13 cellular contexts compared by ENCODE assay signal in the genomic region with DNA sequence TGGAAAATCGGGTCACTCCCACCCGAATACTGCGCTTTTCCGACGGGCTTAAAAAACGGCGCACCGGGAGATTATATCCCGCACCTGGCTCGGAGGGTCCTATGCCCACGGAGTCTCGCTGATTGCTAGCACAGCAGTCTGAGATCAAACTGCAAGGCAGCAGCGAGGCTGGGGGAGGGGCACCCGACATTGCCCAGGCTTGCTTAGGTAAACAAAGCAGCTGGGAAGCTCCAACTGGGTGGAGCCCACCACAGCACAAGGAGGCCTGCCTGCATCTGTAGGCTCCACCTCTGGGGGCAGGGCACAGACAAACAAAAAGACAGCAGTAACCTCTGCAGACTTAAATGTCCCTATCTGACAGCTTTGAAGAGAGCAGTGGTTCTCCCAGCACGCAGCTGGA. TPM values are rescaled to one million over a fixed set of nuclear protein-coding genes. Genes with fewer than 3 reads are reported as not detected.
"Had no signal": no experiment of that assay in that cellular context is flagged by ENCODE, and none has a peak within 500 bp of the region (broad histone marks: within the 10 kb centered on the region; RNA-seq: fewer than 3 reads in every experiment).

No MANE protein-coding gene starts in this region.

RNA-seq across cellular contexts. Expression of gene OTP, which starts 29.6 kb away (rescaled TPM):
- total RNA-seq: activated B cell treated with CpG ODN at 0.5 μM for 24 hours; activated CD4-positive, alpha-beta memory T cell treated with anti-CD3 and anti-CD28 coated beads for 36 hours; activated CD4-positive, alpha-beta memory T cell treated with anti-CD3 and anti-CD28 coated beads, Interleukin-2, amount 10 ng/mL, durations not matched to agents 7 days and 5 days; activated CD4-positive, alpha-beta T cell treated with anti-CD3 and anti-CD28 coated beads for 36 hours; activated CD4-positive, alpha-beta T cell treated with anti-CD3 and anti-CD28 coated beads, Interleukin-2, amount 10 ng/mL, durations not matched to agents 24 days and 14 days; activated CD4-positive, alpha-beta T cell treated with anti-CD3 and anti-CD28 coated beads, Interleukin-2, amount 10 ng/mL, durations not matched to agents 7 days and 5 days; activated CD8-positive, alpha-beta memory T cell treated with anti-CD3 and anti-CD28 coated beads for 36 hours; activated CD8-positive, alpha-beta T cell treated with anti-CD3 and anti-CD28 coated beads for 36 hours; activated CD8-positive, alpha-beta T cell treated with anti-CD3 and anti-CD28 coated beads, Interleukin-2, amount 10 ng/mL, durations not matched to agents 7 days and 5 days; T-helper 1 cell treated with Interleukin-12 subunit alpha and Interleukin-12 subunit beta and Interleukin-4 antibody, amounts not matched to agents 30 ng/mL and 1 ng/mL, for 36 hours; T-helper 17 cell; T-helper 2 cell treated with Interferon-gamma antibody and Interleukin-4, amounts not matched to agents 100 ng/mL and 5 ng/mL, for 36 hours; WTC11 had no signal
